In the genomic region with DNA sequence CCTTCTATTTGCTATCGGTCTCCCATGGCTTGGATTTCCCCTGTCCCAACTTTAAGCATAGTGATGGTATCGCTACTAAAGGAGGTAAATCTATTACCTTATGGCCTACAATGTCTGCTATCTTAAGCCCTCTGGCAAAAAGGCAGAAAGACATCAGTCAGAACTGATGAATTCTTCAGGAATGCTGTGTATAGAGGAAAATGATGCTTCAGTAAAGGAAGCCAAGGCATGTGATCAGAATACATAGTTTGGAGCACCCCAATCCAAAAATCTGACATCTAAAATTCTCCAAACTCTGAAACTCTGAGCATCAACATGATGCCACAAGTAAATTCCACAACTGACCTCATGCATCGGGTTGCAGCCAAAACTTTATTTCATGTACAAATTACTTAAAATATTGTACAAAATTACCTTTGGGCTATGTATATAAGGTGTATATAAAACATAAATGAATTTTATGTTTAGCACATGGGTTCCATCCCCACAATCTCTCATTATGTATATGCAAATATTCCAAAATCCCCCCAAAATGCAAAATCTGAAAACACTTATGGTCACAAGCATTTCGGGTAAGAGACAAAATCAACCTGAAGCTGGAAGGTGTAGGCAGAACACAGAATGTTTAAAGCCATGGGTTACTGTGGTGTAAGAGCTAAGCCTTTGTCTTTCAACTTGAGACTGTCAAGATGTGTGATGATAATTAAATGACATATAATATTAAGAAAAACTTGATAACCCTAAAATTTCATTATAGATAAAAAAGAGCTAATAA, we compare ENCODE assay signal across 9 cellular contexts.
DNase-seq lines count a peak whose midpoint lies in the region; ATAC-seq and TF ChIP-seq lines count a peak whose summit lies in the region.
"Had no signal": no experiment of that assay in that cellular context is flagged by ENCODE, and none has a peak within 500 bp of the region (broad histone marks: within the 10 kb centered on the region; RNA-seq: fewer than 3 reads in every experiment).

No MANE protein-coding gene starts in this region.

- no peak for TF ChIP-seq CTCF in AG10803 (conservative IDR thresholded peaks at IDR 0.05; ENCODE audit: low read length)

- DNase-seq in AG10803 (ENCODE audit: low read depth) (peak; percentile 84), HS-5 (ENCODE audit: low read depth) (peak; percentile 61), amniotic stem cell (lab: John Stamatoyannopoulos, UW) (peak; percentile 57), iris pigment epithelial cell (ENCODE audit: low read depth) (peak; percentile 92), NCI-H2029 (lab: John Stamatoyannopoulos, UW) (no peak), sciatic nerve (ENCODE audit: low spot score) (no peak)
- DNase-seq: stimulated activated CD4-positive, alpha-beta T cell treated with anti-CD3 and anti-CD28 coated beads, Interleukin-15, amount 100 ng/mL, for 24 hours had no signal

- ATAC-seq in GM21447 (IDR thresholded peaks at IDR 0.05; ENCODE audit: unreplicated experiment) (no peak), GM21390 (IDR thresholded peaks at IDR 0.05; ENCODE audit: unreplicated experiment) (no peak), sciatic nerve (no peak)

- intact Hi-C loops in sciatic nerve (cut with DNase I): no loop called here

- no peak overlapping the region for H3K4me3 ChIP-seq in AG10803 (ENCODE audit: low read length)

Comparison
In these comparisons a context has a peak if more than half of its experiments do, and no peak if none do; other contexts are left out.
1. DNase-seq: peak in AG10803 (single experiment), HS-5 (single experiment), amniotic stem cell (single experiment) and iris pigment epithelial cell (single experiment); none in NCI-H2029 (single experiment) and sciatic nerve (single experiment).